Comparison of ENCODE assay signal across 1 cellular context in the genomic region with DNA sequence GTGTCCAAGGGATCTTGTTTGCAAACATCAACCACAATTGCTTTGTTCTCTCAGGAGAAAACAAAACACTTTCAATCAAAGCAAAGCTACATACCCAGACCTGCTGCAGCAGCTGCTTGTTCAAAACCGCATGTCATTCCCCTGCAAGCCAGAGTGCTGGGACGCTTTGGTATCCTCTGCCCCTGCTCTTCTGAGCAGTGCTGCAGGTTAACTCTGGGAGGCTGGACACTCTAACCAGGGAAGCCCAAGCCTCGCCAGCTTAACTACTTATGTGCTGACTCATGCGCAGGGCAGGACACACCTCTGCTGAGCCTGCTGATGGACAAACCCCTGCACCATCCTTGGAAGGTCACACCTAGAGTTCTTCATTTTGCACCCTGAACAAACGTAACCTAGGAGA.
TF ChIP-seq lines count a peak whose summit lies in the region.

No MANE protein-coding gene starts in this region.

TF ChIP-seq in IMR-90, 13 proteins besides CTCF, POLR2A, EP300 and RAD21 (continued from another document):
- TF ChIP-seq, protein P1, sequence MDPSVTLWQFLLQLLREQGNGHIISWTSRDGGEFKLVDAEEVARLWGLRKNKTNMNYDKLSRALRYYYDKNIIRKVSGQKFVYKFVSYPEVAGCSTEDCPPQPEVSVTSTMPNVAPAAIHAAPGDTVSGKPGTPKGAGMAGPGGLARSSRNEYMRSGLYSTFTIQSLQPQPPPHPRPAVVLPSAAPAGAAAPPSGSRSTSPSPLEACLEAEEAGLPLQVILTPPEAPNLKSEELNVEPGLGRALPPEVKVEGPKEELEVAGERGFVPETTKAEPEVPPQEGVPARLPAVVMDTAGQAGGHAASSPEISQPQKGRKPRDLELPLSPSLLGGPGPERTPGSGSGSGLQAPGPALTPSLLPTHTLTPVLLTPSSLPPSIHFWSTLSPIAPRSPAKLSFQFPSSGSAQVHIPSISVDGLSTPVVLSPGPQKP (IDR thresholded peaks at IDR 0.05; ENCODE audit: borderline replicate concordance, low read depth, low read length): no peak
